In the genomic region with DNA sequence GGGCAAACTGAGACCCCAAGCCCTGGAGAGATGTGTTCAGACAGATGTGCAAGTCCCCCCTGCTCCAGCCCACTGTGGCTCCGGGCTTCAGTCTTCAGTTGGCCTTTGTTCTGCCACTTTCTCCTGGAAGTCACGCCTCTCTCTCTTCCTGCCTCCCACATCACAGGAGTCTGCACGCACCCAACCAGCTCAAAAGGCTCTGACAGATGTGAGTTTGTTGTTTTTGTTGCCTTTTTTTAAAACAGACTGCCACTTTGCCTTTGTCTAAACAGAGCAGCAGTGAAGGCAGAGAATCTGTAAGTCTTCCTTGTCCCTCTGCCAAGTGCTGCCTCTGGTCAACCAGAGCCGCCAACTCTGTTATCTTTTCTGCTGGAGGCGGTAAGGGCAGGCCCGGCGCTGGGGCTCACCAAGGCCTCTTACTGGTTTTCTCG, we compare ENCODE assay signal across 1 cellular context.
TF ChIP-seq lines count a peak whose summit lies in the region.

No MANE protein-coding gene starts in this region.

TF ChIP-seq in H1, 55 proteins besides CTCF, POLR2A, EP300 and RAD21:
- TF ChIP-seq RNF2 (IDR thresholded peaks at IDR 0.05; ENCODE audit: borderline replicate concordance, low read depth, low read length, missing control alignments, poor library complexity, severe bottlenecking) = no peak
- no peak for TF ChIP-seq E2F6 (IDR thresholded peaks at IDR 0.05)
- TF ChIP-seq TCF12 (IDR thresholded peaks at IDR 0.05; ENCODE audit: low read depth, low read length) = no peak
- TF ChIP-seq RBBP5 (IDR thresholded peaks at IDR 0.05; ENCODE audit: borderline replicate concordance, low read depth, low read length) = no peak
